In the genomic region with DNA sequence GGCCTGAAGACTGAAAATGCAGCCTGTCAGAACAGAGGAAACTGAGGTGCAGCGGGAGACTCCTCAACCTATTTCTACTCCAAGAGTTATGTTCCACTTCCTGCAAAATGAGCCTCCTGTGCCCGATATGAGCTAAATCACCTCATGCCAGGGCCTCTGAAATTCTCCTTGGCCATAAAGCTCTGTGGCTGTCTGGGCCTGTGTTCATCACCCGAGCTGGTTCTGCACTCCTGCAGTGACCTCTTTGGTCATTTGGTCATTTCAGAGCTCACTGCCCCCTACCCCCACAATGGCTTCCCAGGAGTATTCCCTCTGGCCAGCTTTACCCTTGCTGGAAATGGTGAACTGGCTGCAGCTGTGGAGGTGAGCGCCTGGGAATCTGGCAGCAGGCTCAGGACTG, we compare ENCODE assay signal across 25 cellular contexts. TPM values are rescaled to one million over a fixed set of nuclear protein-coding genes. Genes with fewer than 3 reads are reported as not detected.
DNase-seq lines count a peak whose midpoint lies in the region; ATAC-seq and TF ChIP-seq lines count a peak whose summit lies in the region.
"Had no signal": no experiment of that assay in that cellular context is flagged by ENCODE, and none has a peak within 500 bp of the region (broad histone marks: within the 10 kb centered on the region; RNA-seq: fewer than 3 reads in every experiment).

No MANE protein-coding gene starts in this region.

- no peaks in the 10 kb centered on the region for H4K20me1 ChIP-seq in neural progenitor cell (ENCODE audit: low read depth)
- H4K20me1 ChIP-seq: BLaER1 treated with 17β-estradiol and CSF1 and Interleukin-3, amounts not matched to agents 10 nM and 100 nM had no signal

- TF ChIP-seq CTCF in right atrium auricular region (IDR thresholded peaks at IDR 0.05) (no peak), endodermal cell (conservative IDR thresholded peaks at IDR 0.05) (no peak), neural progenitor cell (IDR thresholded peaks at IDR 0.05) (no peak)

- POLR2A ChIA-PET in activated CD4-positive, alpha-beta T cell treated with anti-CD3 and anti-CD28 coated beads, Interleukin-2, amount 10 ng/mL, durations not matched to agents 7 days and 5 days (lab: Charles Lee): no interaction called here

- H3K9ac ChIP-seq in endodermal cell (ENCODE audit: extremely low read depth, low read length, poor library complexity, severe bottlenecking): no peak overlapping the region
- H3K9ac ChIP-seq in neural progenitor cell: no peak overlapping the region
- H3K9ac ChIP-seq: BLaER1 treated with 17β-estradiol and CSF1 and Interleukin-3, amounts not matched to agents 10 nM and 100 nM had no signal

- H3K4me3 Mint-ChIP-seq in endodermal cell (no peak overlapping the region), neural progenitor cell (no peak overlapping the region)
- no peak overlapping the region for H3K4me3 Mint-ChIP-seq in activated CD4-positive, alpha-beta T cell treated with anti-CD3 and anti-CD28 coated beads, Interleukin-2, amount 10 ng/mL, durations not matched to agents 7 days and 5 days
- H3K4me3 Mint-ChIP-seq: CD14-positive monocyte; CD4-positive, alpha-beta memory T cell had no signal

- no peak overlapping the region for H2AFZ ChIP-seq in neural progenitor cell (replicated peaks)

- H3K36me3 ChIP-seq in right atrium auricular region (no peaks in the 10 kb centered on the region), endodermal cell (ENCODE audit: control insufficient read depth, insufficient read depth, low read length) (no peaks in the 10 kb centered on the region), neural progenitor cell (no peaks in the 10 kb centered on the region)
- H3K36me3 ChIP-seq: BE2C; BLaER1 treated with 17β-estradiol and CSF1 and Interleukin-3, amounts not matched to agents 10 nM and 100 nM had no signal

- no peak overlapping the region for H3K4me3 ChIP-seq in right atrium auricular region
- no peak overlapping the region for H3K4me3 ChIP-seq in endodermal cell (ENCODE audit: low read length)
- no peak overlapping the region for H3K4me3 ChIP-seq in neural progenitor cell
- H3K4me3 ChIP-seq: A549; BLaER1 treated with 17β-estradiol and CSF1 and Interleukin-3, amounts not matched to agents 10 nM and 100 nM had no signal

- H3K4me1 ChIP-seq in right atrium auricular region: peaks cover 0 to 14% of the 10 kb centered on the region in 2 donors
- peaks cover 9% of the 10 kb centered on the region for H3K4me1 ChIP-seq in endodermal cell (ENCODE audit: control insufficient read depth, insufficient read depth, low read length)
- peaks cover 16% of the 10 kb centered on the region for H3K4me1 ChIP-seq in neural progenitor cell
- H3K4me1 ChIP-seq: BE2C; BLaER1 treated with 17β-estradiol and CSF1 and Interleukin-3, amounts not matched to agents 10 nM and 100 nM had no signal

- CTCF ChIA-PET in activated CD4-positive, alpha-beta T cell treated with anti-CD3 and anti-CD28 coated beads, Interleukin-2, amount 10 ng/mL, durations not matched to agents 7 days and 5 days (lab: Charles Lee): interaction anchor here (0.6 to 4.6 kb wide), 5 partner anchors 14 to 512 kb away, joined by 3 to 62 read pairs (median 3); no protein-coding TSS in a partner anchor

- WGBS in endodermal cell (ENCODE audit: insufficient coverage in 1 of 2, insufficient read length in 1 of 2), 2 experiments: 93% methylated on average over 4 of the region's 4 CpGs

- H3K27ac Mint-ChIP-seq in endodermal cell (no peak overlapping the region), neural progenitor cell (peak overlapping the region; percentile 79)
- no peak overlapping the region for H3K27ac Mint-ChIP-seq in activated CD4-positive, alpha-beta T cell treated with anti-CD3 and anti-CD28 coated beads, Interleukin-2, amount 10 ng/mL, durations not matched to agents 7 days and 5 days
- H3K27ac Mint-ChIP-seq: CD14-positive monocyte; CD4-positive, alpha-beta memory T cell had no signal

- H3K9me3 ChIP-seq in right atrium auricular region (no peaks in the 10 kb centered on the region), endodermal cell (ENCODE audit: control insufficient read depth, low read length) (no peaks in the 10 kb centered on the region), neural progenitor cell (ENCODE audit: low read depth) (no peaks in the 10 kb centered on the region)
- H3K9me3 ChIP-seq: A549; BE2C; BLaER1 treated with 17β-estradiol and CSF1 and Interleukin-3, amounts not matched to agents 10 nM and 100 nM had no signal

- ATAC-seq in Right ventricle myocardium inferior: no peak
- ATAC-seq: A549, HCT116 had no signal

- H3K27ac ChIP-seq in right atrium auricular region: no peak overlapping the region
- H3K27ac ChIP-seq in endodermal cell (ENCODE audit: low read depth, low read length): no peak overlapping the region
- H3K27ac ChIP-seq in neural progenitor cell: no peak overlapping the region
- H3K27ac ChIP-seq: A549; BLaER1 treated with 17β-estradiol and CSF1 and Interleukin-3, amounts not matched to agents 10 nM and 100 nM had no signal

- H3K27me3 Mint-ChIP-seq in endodermal cell (ENCODE audit: insufficient read depth) (no peaks in the 10 kb centered on the region), neural progenitor cell (ENCODE audit: insufficient read depth, low read depth) (peaks cover 15% of the 10 kb centered on the region)
- no peaks in the 10 kb centered on the region for H3K27me3 Mint-ChIP-seq in activated CD4-positive, alpha-beta T cell treated with anti-CD3 and anti-CD28 coated beads, Interleukin-2, amount 10 ng/mL, durations not matched to agents 7 days and 5 days

- intact Hi-C loops in Right ventricle myocardium inferior (cut with DNase I): loop anchor here (2.0 to 10.0 kb wide), 2 partner anchors 161 to 517 kb away; partner anchors contain the start of gene DHRS12

- peak; percentile 23 for DNase-seq in right atrium auricular region (ENCODE audit: low spot score)
- DNase-seq in Right ventricle myocardium inferior (ENCODE audit: missing footprints): no peak
- DNase-seq in endodermal cell: peak; percentile 38
- DNase-seq in neural progenitor cell (ENCODE audit: low spot score): no peak
- no peak for DNase-seq in activated CD4-positive, alpha-beta T cell treated with anti-CD3 and anti-CD28 coated beads, Interleukin-2, amount 10 ng/mL, durations not matched to agents 7 days and 5 days
- no peak for DNase-seq in epidermal melanocyte (ENCODE audit: insufficient read length, low spot score)
- no peak for DNase-seq in CD1c-positive myeloid dendritic cell (ENCODE audit: extremely low spot score)
- DNase-seq: 8988T; ACHN; AML-193; BE2C; Calu3; CD4-positive, alpha-beta memory T cell; COR-L47; DMS53; DMS79 treated with DMSO at 0.1 percent for 48 hours; GF-D8; GOT3; H7 had no signal

- no peaks in the 10 kb centered on the region for H3K79me2 ChIP-seq in neural progenitor cell (ENCODE audit: low read depth)

- no peak overlapping the region for H3K4me2 ChIP-seq in neural progenitor cell
- H3K4me2 ChIP-seq: A549; BLaER1 treated with 17β-estradiol and CSF1 and Interleukin-3, amounts not matched to agents 10 nM and 100 nM had no signal

- peaks cover 2% of the 10 kb centered on the region for H3K36me3 Mint-ChIP-seq in endodermal cell (ENCODE audit: low read depth)
- H3K36me3 Mint-ChIP-seq in neural progenitor cell: peaks cover 2% of the 10 kb centered on the region
- H3K36me3 Mint-ChIP-seq in activated CD4-positive, alpha-beta T cell treated with anti-CD3 and anti-CD28 coated beads, Interleukin-2, amount 10 ng/mL, durations not matched to agents 7 days and 5 days (ENCODE audit: low read depth): no peaks in the 10 kb centered on the region
- H3K36me3 Mint-ChIP-seq: CD14-positive monocyte; CD4-positive, alpha-beta memory T cell had no signal

- H3K4me1 Mint-ChIP-seq in endodermal cell (peaks cover 46% of the 10 kb centered on the region), neural progenitor cell (peaks cover 8% of the 10 kb centered on the region)
- peaks cover 15% of the 10 kb centered on the region for H3K4me1 Mint-ChIP-seq in activated CD4-positive, alpha-beta T cell treated with anti-CD3 and anti-CD28 coated beads, Interleukin-2, amount 10 ng/mL, durations not matched to agents 7 days and 5 days

- H3F3A ChIP-seq in neural progenitor cell (ENCODE audit: low read depth): peaks cover 27% of the 10 kb centered on the region

- H3K9me3 Mint-ChIP-seq in endodermal cell: no peaks in the 10 kb centered on the region
- H3K9me3 Mint-ChIP-seq in neural progenitor cell: no peaks in the 10 kb centered on the region
- H3K9me3 Mint-ChIP-seq in activated CD4-positive, alpha-beta T cell treated with anti-CD3 and anti-CD28 coated beads, Interleukin-2, amount 10 ng/mL, durations not matched to agents 7 days and 5 days: no peaks in the 10 kb centered on the region
- H3K9me3 Mint-ChIP-seq: CD14-positive monocyte had no signal

- no peaks in the 10 kb centered on the region for H3K27me3 ChIP-seq in right atrium auricular region
- H3K27me3 ChIP-seq in endodermal cell (ENCODE audit: control insufficient read depth, insufficient read depth, low read length, poor library complexity, severe bottlenecking): no peaks in the 10 kb centered on the region
- no peaks in the 10 kb centered on the region for H3K27me3 ChIP-seq in neural progenitor cell
- H3K27me3 ChIP-seq: BE2C; BLaER1 treated with 17β-estradiol and CSF1 and Interleukin-3, amounts not matched to agents 10 nM and 100 nM had no signal

RNA-seq across cellular contexts. Expression of gene SERPINE3, which starts 51.7 kb away (rescaled TPM):
- total RNA-seq in right atrium auricular region (not detected), Right ventricle myocardium inferior (not detected), endodermal cell (under 1 TPM in 1 of 2 donors, not detected in 1; 0.89 TPM), neural progenitor cell (ENCODE audit: low replicate concordance) (0.40 and 0.47 TPM in 2 replicates)
- polyA plus RNA-seq in endodermal cell (2013, experiment 1 of 2): not detected
- polyA plus RNA-seq in endodermal cell (2013, experiment 2 of 2): not detected
- not detected for total RNA-seq in activated CD4-positive, alpha-beta T cell treated with anti-CD3 and anti-CD28 coated beads, Interleukin-2, amount 10 ng/mL, durations not matched to agents 7 days and 5 days
- total RNA-seq: Calu3; CD4-positive, alpha-beta memory T cell; Daoy; G401 had no signal
- polyA plus RNA-seq: CD14-positive monocyte; CD4-positive, alpha-beta memory T cell had no signal

Comparison
In these comparisons a context has a peak if more than half of its experiments do, and no peak if none do; other contexts are left out.
1. DNase-seq: peak in right atrium auricular region (single experiment) and endodermal cell (single experiment); none in Right ventricle myocardium inferior (single experiment), neural progenitor cell (single experiment), activated CD4-positive, alpha-beta T cell treated with anti-CD3 and anti-CD28 coated beads, Interleukin-2, amount 10 ng/mL, durations not matched to agents 7 days and 5 days (single experiment), epidermal melanocyte (single experiment) and CD1c-positive myeloid dendritic cell (single experiment).